27 cellular contexts compared by ENCODE assay signal in the genomic region with DNA sequence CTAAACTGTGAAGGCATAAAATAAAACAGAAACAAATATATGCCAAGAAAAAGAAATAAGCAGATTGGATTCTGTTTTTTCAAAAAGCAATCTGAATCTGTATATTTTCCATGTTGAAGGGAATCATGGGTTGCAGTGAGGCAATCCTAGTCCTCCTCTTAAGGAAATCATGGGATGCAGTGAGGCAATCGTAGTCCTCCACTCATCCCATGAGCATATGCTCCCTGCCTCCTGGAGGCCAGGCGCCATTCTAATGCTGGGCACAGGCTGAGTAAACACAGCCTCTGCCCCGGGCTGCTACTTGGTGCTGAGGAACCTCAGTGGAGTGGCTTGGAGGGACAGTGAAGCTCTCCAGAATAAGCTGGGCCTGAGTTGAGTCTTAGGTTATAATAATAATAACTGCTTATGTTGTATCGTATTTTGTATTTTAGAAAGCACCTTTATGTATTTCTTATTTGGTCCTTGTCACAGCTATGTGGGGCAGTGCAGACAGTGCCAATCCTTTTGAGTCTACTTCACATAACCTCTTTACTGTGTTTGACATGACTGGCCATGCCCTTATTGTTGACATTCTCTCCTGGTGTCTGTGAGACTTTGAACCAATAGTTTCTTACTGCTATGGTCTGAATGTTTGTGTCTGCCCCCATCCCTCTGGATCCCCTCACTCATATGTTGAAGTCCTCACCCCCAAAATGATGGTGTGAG.
"Had no signal": no experiment of that assay in that cellular context is flagged by ENCODE, and none has a peak within 500 bp of the region (broad histone marks: within the 10 kb centered on the region; RNA-seq: fewer than 3 reads in every experiment).

No MANE protein-coding gene starts in this region.

- H3K4me3 ChIP-seq: adrenal gland, ascending aorta, left ventricle myocardium inferior, mucosa of descending colon, ovary, smooth muscle cell, stomach, thyroid gland, upper lobe of left lung had no signal

- ATAC-seq: effector memory CD8-positive, alpha-beta T cell; mucosa of descending colon; stimulated activated memory B cell treated with anti-CD40 and anti-IgM and Interleukin-4, amounts not matched to agents 10 μg/mL and 1 μg/mL and 100 μg/mL, for 72 hours had no signal

- DNase-seq: activated CD4-positive, alpha-beta memory T cell treated with anti-CD3 and anti-CD28 coated beads for 36 hours; activated CD4-positive, alpha-beta T cell treated with anti-CD3 and anti-CD28 coated beads, Interleukin-2, amount 10 ng/mL, durations not matched to agents 24 days and 14 days; activated CD4-positive, CD25-positive, alpha-beta regulatory T cell treated with anti-CD3 and anti-CD28 coated beads, Interleukin-2, amount 50 U/mL, for 72 hours; activated CD8-positive, alpha-beta memory T cell treated with anti-CD3 and anti-CD28 coated beads, Interleukin-2, amount 50 U/mL, for 4 hours; activated effector memory CD4-positive, alpha-beta T cell treated with anti-CD3 and anti-CD28 coated beads, Interleukin-2, amount 50 U/mL, for 16 hours; activated naive CD4-positive, alpha-beta T cell treated with anti-CD3 and anti-CD28 coated beads for 36 hours; activated naive CD8-positive, alpha-beta T cell treated with anti-CD3 and anti-CD28 coated beads for 36 hours; activated T-cell treated with anti-CD3 and anti-CD28 coated beads, Interleukin-2, amount 50 U/mL, for 1 hour; adrenal gland; cortex of kidney; effector memory CD8-positive, alpha-beta T cell; erythroblast; glutamatergic neuron; islet precursor cell; left ventricle myocardium inferior; mucosa of descending colon; ovary; stimulated activated CD4-positive, alpha-beta T cell treated with anti-CD3 and anti-CD28 coated beads, Interleukin-1b, Interleukin-23, amount 100 ng/mL, for 48 hours; stimulated activated CD4-positive, alpha-beta T cell treated with anti-CD3 and anti-CD28 coated beads, Interleukin-4, amount 100 ng/mL, for 4 hours; stimulated activated CD8-positive, alpha-beta memory T cell treated with anti-CD3 and anti-CD28 coated beads, Interleukin-4, amount 100 ng/mL, for 48 hours; stomach; T-helper 9 cell; thyroid gland had no signal
